11 cellular contexts compared by ENCODE assay signal in the genomic region with DNA sequence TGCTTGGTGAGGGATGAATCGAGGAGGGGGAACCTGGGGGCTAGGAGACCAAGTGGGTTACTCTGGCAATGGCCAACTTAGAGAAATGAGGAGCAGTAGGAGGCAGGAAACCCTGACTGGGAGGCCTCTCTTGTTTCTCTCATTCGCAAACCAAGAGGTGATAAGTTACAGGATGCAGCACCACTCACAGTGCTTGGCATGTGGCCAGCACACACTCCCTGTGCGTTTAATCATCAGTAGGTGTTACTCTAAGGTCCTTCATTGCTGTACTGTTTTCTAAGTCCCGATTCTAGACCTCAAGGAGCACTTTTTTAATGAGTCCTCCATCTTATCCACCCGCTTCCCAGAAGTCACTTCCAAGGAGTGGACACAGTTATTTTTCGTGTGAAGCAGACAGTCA.
DNase-seq lines count a peak whose midpoint lies in the region; ATAC-seq lines count a peak whose summit lies in the region.
"Had no signal": no experiment of that assay in that cellular context is flagged by ENCODE, and none has a peak within 500 bp of the region (broad histone marks: within the 10 kb centered on the region; RNA-seq: fewer than 3 reads in every experiment).

No MANE protein-coding gene starts in this region.

- no peak for ATAC-seq in HG02981 (IDR thresholded peaks at IDR 0.05; ENCODE audit: unreplicated experiment)
- ATAC-seq: A549; CD8-positive, alpha-beta T cell had no signal

- DNase-seq in NCI-H1417 (lab: John Stamatoyannopoulos, UW) (peak in 2 of 3 experiments; percentile 19 to 53), NCI-H1417 treated with DMSO at 0.1 percent for 48 hours (lab: John Stamatoyannopoulos, UW) (no peak), COR-L47 (lab: John Stamatoyannopoulos, UW) (peak; percentile 86), NCI-H226 (peak; percentile 48), glomerular visceral epithelial cell (ENCODE audit: extremely low spot score) (peak; percentile 30), SW480 (ENCODE audit: low spot score) (no peak), HuH-7 (ENCODE audit: low spot score) (no peak)
- DNase-seq: CD8-positive, alpha-beta T cell; colonic mucosa had no signal

Comparison
In these comparisons a context has a peak if more than half of its experiments do, and no peak if none do; other contexts are left out.
1. DNase-seq: peak in NCI-H1417 (2 of 3), COR-L47 (single experiment), NCI-H226 (single experiment) and glomerular visceral epithelial cell (single experiment); none in NCI-H1417 treated with DMSO at 0.1 percent for 48 hours (single experiment), SW480 (single experiment) and HuH-7 (single experiment).